Comparison of ENCODE assay signal across 11 cellular contexts in genomic region chr1:156510709-156511108, GRCh38. TPM values are rescaled to one million over a fixed set of nuclear protein-coding genes. Genes with fewer than 3 reads are reported as not detected.
A peak's percentile ranks its signal among the peaks of the same experiment; 100 is the strongest.
DNase-seq lines count a peak whose midpoint lies in the region; ATAC-seq, FAIRE-seq and TF ChIP-seq lines count a peak whose summit lies in the region.
"Had no signal": no experiment of that assay in that cellular context is flagged by ENCODE, and none has a peak within 500 bp of the region (broad histone marks: within the 10 kb centered on the region; RNA-seq: fewer than 3 reads in every experiment).

No MANE protein-coding gene starts in this region.

- H3K27me3 ChIP-seq in bronchial epithelial cell (ENCODE audit: control insufficient read depth, insufficient read depth, low read length) = no peaks in the 10 kb centered on the region
- no peaks in the 10 kb centered on the region for H3K27me3 ChIP-seq in skeletal muscle tissue (ENCODE audit: control insufficient read depth in 3 of 3, insufficient read depth in 3 of 3, low read length in 3 of 3)

- H3K9ac ChIP-seq in skeletal muscle tissue (ENCODE audit: low read depth in 1 of 3, low read length in 3 of 3) = peak overlapping the region; percentile 84 to 91 (median 89)

- ATAC-seq in GM21360 (IDR thresholded peaks at IDR 0.05; ENCODE audit: unreplicated experiment) = no peak
- ATAC-seq in GM21723 (IDR thresholded peaks at IDR 0.05; ENCODE audit: unreplicated experiment) = no peak
- no peak for ATAC-seq in GM21737 (IDR thresholded peaks at IDR 0.05; ENCODE audit: unreplicated experiment)

- FAIRE-seq in bronchial epithelial cell (lab: Jason Lieb, UNC) = no peak
- FAIRE-seq: G401.6 had no signal

- no peaks in the 10 kb centered on the region for H3K9me3 ChIP-seq in skeletal muscle tissue (ENCODE audit: control insufficient read depth in 3 of 3, low read length in 3 of 3)

- DNase-seq in GM04503 (ENCODE audit: low read depth) = peak; percentile 86
- peak; percentile 25 for DNase-seq in bronchial epithelial cell (ENCODE audit: low read depth)
- peak; percentile 81 for DNase-seq in hepatic stellate cell (ENCODE audit: low spot score)
- no peak for DNase-seq in mesenteric fat pad (ENCODE audit: low spot score)
- DNase-seq: NCI-H1694 treated with DMSO at 0.1 percent for 48 hours, SW 1271 had no signal

- H3K4me1 ChIP-seq in skeletal muscle tissue (ENCODE audit: control insufficient read depth in 3 of 3, insufficient read depth in 3 of 3, low read length in 3 of 3) = peaks cover 34 to 50% (median 39%) of the 10 kb centered on the region in 3 donors

- H3K27ac ChIP-seq in skeletal muscle tissue (ENCODE audit: low read depth, low read length) = peak overlapping the region; percentile 100

- no peak overlapping the region for H3K4me3 ChIP-seq in bronchial epithelial cell (ENCODE audit: low read depth, low read length)
- H3K4me3 ChIP-seq in skeletal muscle tissue (ENCODE audit: low read length in 3 of 3) = peak overlapping the region; percentile 3 to 75 (median 71)

- no peak for TF ChIP-seq CTCF in bronchial epithelial cell (IDR thresholded peaks at IDR 0.05; ENCODE audit: insufficient read depth, low read length, severe bottlenecking)

- no peaks in the 10 kb centered on the region for H3K36me3 ChIP-seq in bronchial epithelial cell (ENCODE audit: control insufficient read depth, insufficient read depth, low read length)
- no peaks in the 10 kb centered on the region for H3K36me3 ChIP-seq in skeletal muscle tissue (ENCODE audit: control insufficient read depth in 3 of 3, insufficient read depth in 3 of 3, low read length in 3 of 3)

RNA-seq across cellular contexts. Expression of gene MEF2D, which starts 10.1 kb away (rescaled TPM):
- total RNA-seq in bronchial epithelial cell = 1.3 and 4.9 TPM in 2 replicates
- total RNA-seq in skeletal muscle tissue = 7.8 TPM
- 38.7 TPM for total RNA-seq in mesenteric fat pad
